Comparison of ENCODE assay signal across 8 cellular contexts in the genomic region with DNA sequence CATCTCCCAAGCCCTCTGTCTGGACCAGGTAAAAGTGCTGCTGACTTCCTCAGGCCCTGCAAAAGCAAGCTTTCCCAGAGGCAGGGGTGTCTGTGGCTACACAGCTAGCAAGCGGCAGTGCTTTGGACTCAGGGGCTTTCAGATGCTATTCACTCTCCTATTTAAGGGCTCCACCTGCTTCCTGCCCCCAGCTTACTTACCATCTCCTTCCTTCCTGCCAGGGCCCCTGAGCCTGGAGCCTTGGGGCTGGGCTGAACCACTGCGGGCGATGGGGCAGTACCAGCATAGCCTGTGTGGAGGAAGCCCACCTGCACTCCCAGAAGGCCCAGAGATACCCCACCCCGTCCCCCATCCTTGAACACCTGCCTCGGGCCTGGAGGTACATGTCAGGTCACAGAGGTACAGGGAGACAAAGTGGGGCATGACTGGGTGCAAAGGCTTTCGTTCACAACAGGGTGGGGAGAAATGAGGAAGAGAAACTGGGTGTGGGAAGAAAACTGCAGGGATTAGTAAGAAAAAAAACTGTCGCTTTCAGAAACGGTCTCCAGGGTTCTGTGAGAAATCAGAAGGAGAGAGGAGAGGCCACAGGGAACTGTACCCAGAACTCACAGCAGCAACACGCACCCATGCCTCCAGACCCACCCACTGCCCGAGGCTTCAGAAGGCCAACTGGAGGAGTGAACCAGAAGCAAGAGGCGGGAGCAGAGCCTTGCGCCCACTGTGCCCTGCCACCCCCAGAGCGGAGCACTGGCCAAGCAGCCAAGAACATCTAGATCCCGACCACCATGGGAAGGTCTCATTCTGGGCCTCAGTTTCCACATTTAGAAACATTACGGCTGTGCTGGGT. TPM values are rescaled to one million over a fixed set of nuclear protein-coding genes. Genes with fewer than 3 reads are reported as not detected.
DNase-seq lines count a peak whose midpoint lies in the region; ATAC-seq and TF ChIP-seq lines count a peak whose summit lies in the region.
"Had no signal": no experiment of that assay in that cellular context is flagged by ENCODE, and none has a peak within 500 bp of the region (broad histone marks: within the 10 kb centered on the region; RNA-seq: fewer than 3 reads in every experiment).

No MANE protein-coding gene starts in this region.

- H3K4me1 ChIP-seq in OCI-LY7 (ENCODE audit: insufficient read depth, low read length, poor library complexity, severe bottlenecking): peaks cover 86% of the 10 kb centered on the region
- peaks cover 44 to 63% (median 54%) of the 10 kb centered on the region in 4 donors for H3K4me1 ChIP-seq in transverse colon

- no peak for TF ChIP-seq CTCF in OCI-LY7 (conservative IDR thresholded peaks at IDR 0.05; ENCODE audit: low read length)
- TF ChIP-seq CTCF in transverse colon (IDR thresholded peaks at IDR 0.05): no peak

- H3K79me2 ChIP-seq in OCI-LY7 (ENCODE audit: insufficient read depth, low read depth, low read length): peaks cover 65% of the 10 kb centered on the region

- TF ChIP-seq POLR2A in transverse colon (IDR thresholded peaks at IDR 0.05): no peak

- no peaks in the 10 kb centered on the region for H3K9me2 ChIP-seq in OCI-LY7 (ENCODE audit: insufficient read depth, low read length)

- in situ Hi-C loops in transverse colon (cut with MboI; ENCODE audit: low pct_ligation_motif_present in 1 of 4, low pct_unique_long_range_greater_than_20kb in 1 of 4, low sequenced_read_pairs in 3 of 4): loop anchor here in 1 of 4 donors (10.0 kb wide), 1 partner anchor 68 kb away; no protein-coding TSS in a partner anchor

- H3K27ac ChIP-seq in OCI-LY7 (ENCODE audit: low read depth, low read length, poor library complexity, severe bottlenecking) (peak overlapping the region; percentile 100), transverse colon (peak overlapping the region; percentile 68 to 83 (median 70))

- peak; percentile 58 for ATAC-seq in GM18909 (IDR thresholded peaks at IDR 0.05; ENCODE audit: poor library complexity, unreplicated experiment)
- peak; percentile 60 for ATAC-seq in HG02678 (IDR thresholded peaks at IDR 0.05; ENCODE audit: unreplicated experiment)

- peak overlapping the region; percentile 68 for H3K4me3 ChIP-seq in OCI-LY7 (ENCODE audit: low read depth, low read length, poor library complexity, severe bottlenecking)
- H3K4me3 ChIP-seq in transverse colon: no peak overlapping the region

- H3K36me3 ChIP-seq in OCI-LY7 (ENCODE audit: insufficient read depth, low read length): peaks cover 76% of the 10 kb centered on the region
- peaks cover 0 to 18% (median 7%) of the 10 kb centered on the region in 4 donors for H3K36me3 ChIP-seq in transverse colon

- no TSS peak for BruUV-seq in OCI-LY7 (replicated peaks; lab: Mats Ljungman, UMichigan)

- 45% methylated on average over 15 of the region's 15 CpGs; no CpG with 5 or more reads in 1 of the 2 donors for WGBS in transverse colon (ENCODE audit: low coverage in 1 of 2), 2 donors

- intact Hi-C loops in OCI-LY7 (cut with micrococcal nuclease; ENCODE audit: unreplicated experiment) (loop anchor here (1.0 to 5.0 kb wide), 7 partner anchors 26 to 455 kb away; partner anchors contain the start of genes NBEAL2, PTPN23 and SETD2), transverse colon (cut with DNase I; ENCODE audit: low total_unique reads) (no loop called here)

- no peaks in the 10 kb centered on the region for H3K27me3 ChIP-seq in transverse colon

- H4K20me1 ChIP-seq in OCI-LY7 (ENCODE audit: insufficient read depth, low read length): no peaks in the 10 kb centered on the region

- no peak overlapping the region for H2AFZ ChIP-seq in OCI-LY7 (ENCODE audit: low read length)

- TF ChIP-seq EP300 in transverse colon (IDR thresholded peaks at IDR 0.05; ENCODE audit: low read depth): no peak

- no peaks in the 10 kb centered on the region for H3K9me3 ChIP-seq in OCI-LY7 (ENCODE audit: low read length)
- H3K9me3 ChIP-seq in transverse colon: no peaks in the 10 kb centered on the region

- CTCF ChIA-PET in OCI-LY7 (lab: Charles Lee; ENCODE audit: unreplicated experiment): no interaction called here

- peak overlapping the region; percentile 82 for H3K4me2 ChIP-seq in OCI-LY7 (ENCODE audit: low read length)

- DNase-seq in OCI-LY7 (ENCODE audit: low spot score) (peak; percentile 96), germinal center (ENCODE audit: low spot score) (peak; percentile 88), transverse colon (peak; percentile 47), NCI-H1092 (lab: John Stamatoyannopoulos, UW) (no peak), NCI-H69 (lab: John Stamatoyannopoulos, UW) (no peak)

- POLR2A ChIA-PET in OCI-LY7 (lab: Charles Lee): interaction anchor here (0.7 to 5.7 kb wide), 8 partner anchors 14 to 607 kb away, joined by 3 to 39 read pairs (median 3); partner anchors contain the start of genes CCDC12 and NBEAL2

RNA-seq across cellular contexts. Expression of gene CCDC12, which starts 49.5 kb away (rescaled TPM):
- 74.9 and 102 TPM in 2 replicates for total RNA-seq in OCI-LY7 (2014; rRNA removed; shearing (Covaris generic))
- total RNA-seq in OCI-LY7 (2022) (107 and 116 TPM in 2 replicates), transverse colon (10 to 100 TPM; 50.1 to 72.9 (median 53.0) TPM)

RNA-seq across cellular contexts. Expression of gene PTH1R, which starts 49.6 kb away (rescaled TPM):
- not detected in 2 replicates for total RNA-seq in OCI-LY7 (2014; rRNA removed; shearing (Covaris generic))
- total RNA-seq in OCI-LY7 (2022) (not detected in 2 replicates), transverse colon (1 to 10 TPM in 2 of 4 donors, under 1 TPM in 1, not detected in 1; 0.60 to 2.5 (median 1.4) TPM)
- total RNA-seq: mononuclear cell had no signal

RNA-seq across cellular contexts. Expression of gene NBEAL2, which starts 52.4 kb away (rescaled TPM):
- 53.3 and 74.9 TPM in 2 replicates for total RNA-seq in OCI-LY7 (2014; rRNA removed; shearing (Covaris generic))
- total RNA-seq in OCI-LY7 (2022) (129 and 149 TPM in 2 replicates), transverse colon (100 to 1,000 TPM in 2 of 4 donors, 10 to 100 TPM in 2; 81.1 to 163 (median 122) TPM)

Comparison
In these comparisons a context has a peak if more than half of its experiments do, and no peak if none do; other contexts are left out.
1. DNase-seq: peak in OCI-LY7 (single experiment), germinal center (single experiment) and transverse colon (single experiment); none in NCI-H1092 (single experiment) and NCI-H69 (single experiment).